ENCODE assay signal across 11 cellular contexts in the genomic region with DNA sequence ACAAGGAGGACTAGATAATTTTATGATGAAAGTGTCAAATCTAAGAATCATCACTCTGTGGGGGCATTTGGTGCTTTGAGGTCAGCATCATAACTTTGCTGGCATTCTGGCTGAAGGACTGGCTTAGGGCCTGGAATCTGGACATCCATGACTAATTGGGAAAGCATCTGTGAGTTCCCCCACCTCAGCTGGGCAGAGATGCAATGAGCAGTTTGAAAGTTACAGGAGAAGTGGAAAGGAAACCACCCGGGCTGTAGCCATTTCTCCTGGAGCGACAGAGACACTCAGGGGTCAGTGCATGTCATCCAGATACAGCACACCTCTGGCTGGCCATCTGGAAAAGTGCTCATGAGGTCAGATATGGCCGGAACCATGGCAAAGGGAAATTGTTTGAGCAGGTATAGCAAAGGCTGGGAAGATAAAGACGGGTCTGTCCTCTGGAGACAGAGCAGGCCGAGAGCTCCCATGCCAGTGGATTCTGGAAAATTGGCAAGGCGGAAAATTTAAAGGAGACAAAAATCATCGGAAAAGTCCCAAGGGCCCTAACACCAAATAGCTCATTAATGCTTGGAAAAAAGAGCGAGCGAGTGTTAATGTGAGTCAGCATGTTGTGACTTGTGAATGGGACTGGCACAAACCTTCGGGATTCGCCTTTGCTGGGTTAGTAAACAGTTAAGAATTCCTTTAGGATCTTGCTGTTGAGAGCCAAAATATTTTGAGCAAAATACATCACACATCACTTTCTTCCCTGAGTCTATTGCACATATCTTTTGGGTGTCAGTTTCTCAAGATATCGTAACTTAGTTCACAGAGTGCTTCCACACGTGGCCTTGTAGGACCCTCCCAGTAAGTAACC.
DNase-seq lines count a peak whose midpoint lies in the region; ATAC-seq and TF ChIP-seq lines count a peak whose summit lies in the region.
"Had no signal": no experiment of that assay in that cellular context is flagged by ENCODE, and none has a peak within 500 bp of the region (broad histone marks: within the 10 kb centered on the region; RNA-seq: fewer than 3 reads in every experiment).

No MANE protein-coding gene starts in this region.

- DNase-seq in A172 (ENCODE audit: low spot score) = peak; percentile 95
- DNase-seq in HT1080 (ENCODE audit: low read depth) = peak; percentile 91
- peak; percentile 75 for DNase-seq in brain microvascular endothelial cell
- DNase-seq in iPS-NIHi7 (ENCODE audit: extremely low spot score) = peak; percentile 36
- no peak for DNase-seq in tibial artery
- DNase-seq in Kasumi-1 (lab: John Stamatoyannopoulos, UW) = no peak
- DNase-seq in SIG-M5 (lab: John Stamatoyannopoulos, UW) = no peak
- DNase-seq: activated T-cell treated with anti-CD3 and anti-CD28 coated beads, Interleukin-2, amount 50 U/mL, for 1 hour; stimulated activated CD4-positive, alpha-beta T cell treated with anti-CD3 and anti-CD28 coated beads, Interleukin-2, amount 100 ng/mL, for 24 hours had no signal

- H3K27me3 ChIP-seq in brain microvascular endothelial cell (replicated peaks) (no peaks in the 10 kb centered on the region), tibial artery (no peaks in the 10 kb centered on the region)
- H3K27me3 ChIP-seq: BLaER1 had no signal

- H3K4me3 ChIP-seq in brain microvascular endothelial cell (ENCODE audit: low read depth, low read length) (no peak overlapping the region), tibial artery (no peak overlapping the region)
- H3K4me3 ChIP-seq: BLaER1 had no signal

- no peak for TF ChIP-seq CTCF in brain microvascular endothelial cell (IDR thresholded peaks at IDR 0.05; ENCODE audit: low read depth, low read length, missing control alignments)
- no peak for TF ChIP-seq CTCF in tibial artery (IDR thresholded peaks at IDR 0.05)

- H3K4me1 ChIP-seq in tibial artery = peaks cover 0 to 18% (median 5%) of the 10 kb centered on the region in 4 donors
- H3K4me1 ChIP-seq: BLaER1 had no signal

- in situ Hi-C loops in brain microvascular endothelial cell (cut with HindIII; ENCODE audit: low pct_ligation_motif_present, low sequenced_read_pairs) = no loop called here

- no peaks in the 10 kb centered on the region for H3K36me3 ChIP-seq in brain microvascular endothelial cell (replicated peaks)
- H3K36me3 ChIP-seq in tibial artery = no peaks in the 10 kb centered on the region
- H3K36me3 ChIP-seq: BLaER1 had no signal

- H3K27ac ChIP-seq in brain microvascular endothelial cell = peak overlapping the region; percentile 53
- H3K27ac ChIP-seq in tibial artery = peak overlapping the region in 1 of 2 donors; percentile 2
- H3K27ac ChIP-seq: BLaER1 had no signal

- no peaks in the 10 kb centered on the region for H3K9me3 ChIP-seq in tibial artery

- intact Hi-C loops in tibial artery (cut with DNase I; ENCODE audit: low total_unique reads) = no loop called here

- no peak for ATAC-seq in HG02642 (IDR thresholded peaks at IDR 0.05; ENCODE audit: poor library complexity, unreplicated experiment)

Comparison
In these comparisons a context has a peak if more than half of its experiments do, and no peak if none do; other contexts are left out.
1. DNase-seq: peak in A172 (single experiment), HT1080 (single experiment), brain microvascular endothelial cell (single experiment) and iPS-NIHi7 (single experiment); none in tibial artery (0 of 2), Kasumi-1 (0 of 2) and SIG-M5 (single experiment).